ENCODE assay signal across 10 cellular contexts in genomic region chr19:4393947-4394590, GRCh38. TPM values are rescaled to one million over a fixed set of nuclear protein-coding genes. Genes with fewer than 3 reads are reported as not detected.
DNase-seq lines count a peak whose midpoint lies in the region; ATAC-seq and TF ChIP-seq lines count a peak whose summit lies in the region.
"Had no signal": no experiment of that assay in that cellular context is flagged by ENCODE, and none has a peak within 500 bp of the region (broad histone marks: within the 10 kb centered on the region; RNA-seq: fewer than 3 reads in every experiment).

No MANE protein-coding gene starts in this region.

- H3K4me1 Mint-ChIP-seq in activated naive CD8-positive, alpha-beta T cell treated with anti-CD3 and anti-CD28 coated beads for 36 hours = peaks cover 29% of the 10 kb centered on the region
- H3K4me1 Mint-ChIP-seq in activated naive CD8-positive, alpha-beta T cell treated with anti-CD3 and anti-CD28 coated beads, Interleukin-2, amount 50 U/mL, for 24 hours = peaks cover 60% of the 10 kb centered on the region

- peaks cover 13% of the 10 kb centered on the region for H3K36me3 Mint-ChIP-seq in activated naive CD8-positive, alpha-beta T cell treated with anti-CD3 and anti-CD28 coated beads for 36 hours
- peaks cover 24% of the 10 kb centered on the region for H3K36me3 Mint-ChIP-seq in activated naive CD8-positive, alpha-beta T cell treated with anti-CD3 and anti-CD28 coated beads, Interleukin-2, amount 50 U/mL, for 24 hours (ENCODE audit: low read depth)

- H3K27ac ChIP-seq in mesendoderm (ENCODE audit: low read depth, low read length) (no peak overlapping the region), thyroid gland (peak overlapping the region in 2 of 3 donors; percentile 4 to 31)

- no peaks in the 10 kb centered on the region for H3K27me3 Mint-ChIP-seq in activated naive CD8-positive, alpha-beta T cell treated with anti-CD3 and anti-CD28 coated beads for 36 hours
- no peaks in the 10 kb centered on the region for H3K27me3 Mint-ChIP-seq in activated naive CD8-positive, alpha-beta T cell treated with anti-CD3 and anti-CD28 coated beads, Interleukin-2, amount 50 U/mL, for 24 hours

- peaks cover 41% of the 10 kb centered on the region for H3K79me1 ChIP-seq in mesendoderm (ENCODE audit: low read length)

- H3K27me3 ChIP-seq in mesendoderm (ENCODE audit: insufficient read depth, low read length, poor library complexity) (no peaks in the 10 kb centered on the region), thyroid gland (no peaks in the 10 kb centered on the region)

- H4K5ac ChIP-seq in mesendoderm (ENCODE audit: low read length) = no peak overlapping the region

- H3K79me2 ChIP-seq in mesendoderm (ENCODE audit: control insufficient read depth, insufficient read depth, low read length) = peaks cover 56% of the 10 kb centered on the region

- H3K4me2 ChIP-seq in mesendoderm (ENCODE audit: low read length) = no peak overlapping the region

- H3K9ac ChIP-seq in mesendoderm (ENCODE audit: low read length) = peak overlapping the region; percentile 19

- no peak for DNase-seq in activated naive CD8-positive, alpha-beta T cell treated with anti-CD3 and anti-CD28 coated beads for 36 hours
- no peak for DNase-seq in activated naive CD8-positive, alpha-beta T cell treated with anti-CD3 and anti-CD28 coated beads, Interleukin-2, amount 50 U/mL, for 24 hours
- peak; percentile 53 for DNase-seq in amniotic epithelial cell (ENCODE audit: low read depth)
- DNase-seq in mesendoderm = peak; percentile 44
- DNase-seq in thyroid gland = peak; percentile 10 to 37
- DNase-seq in stimulated activated naive CD4-positive, alpha-beta T cell (lab: John Stamatoyannopoulos, UW) = no peak
- DNase-seq in NCI-H524 (lab: John Stamatoyannopoulos, UW) = no peak
- no peak for DNase-seq in COLO668 (lab: John Stamatoyannopoulos, UW; ENCODE audit: unreplicated experiment)
- DNase-seq: activated CD4-positive, alpha-beta T cell treated with anti-CD3 and anti-CD28 coated beads for 1 hour; CD8-positive, alpha-beta T cell had no signal

- no peak overlapping the region for H3K4me3 Mint-ChIP-seq in activated naive CD8-positive, alpha-beta T cell treated with anti-CD3 and anti-CD28 coated beads for 36 hours
- H3K4me3 Mint-ChIP-seq in activated naive CD8-positive, alpha-beta T cell treated with anti-CD3 and anti-CD28 coated beads, Interleukin-2, amount 50 U/mL, for 24 hours = no peak overlapping the region
- H3K4me3 Mint-ChIP-seq: CD8-positive, alpha-beta T cell had no signal

- H3K4me1 ChIP-seq in mesendoderm (ENCODE audit: control insufficient read depth, low read depth, low read length) (peaks cover 18% of the 10 kb centered on the region), thyroid gland (peaks cover 49 to 81% of the 10 kb centered on the region in 2 donors)

- peak overlapping the region; percentile 56 for H3K56ac ChIP-seq in mesendoderm (ENCODE audit: low read length)

- no peak overlapping the region for H2BK120ac ChIP-seq in mesendoderm (ENCODE audit: low read depth, low read length)

- H2BK5ac ChIP-seq in mesendoderm (ENCODE audit: low read length) = no peak overlapping the region

- H3K18ac ChIP-seq in mesendoderm (ENCODE audit: low read length) = no peak overlapping the region

- peak overlapping the region; percentile 39 for H3K27ac Mint-ChIP-seq in activated naive CD8-positive, alpha-beta T cell treated with anti-CD3 and anti-CD28 coated beads for 36 hours
- H3K27ac Mint-ChIP-seq in activated naive CD8-positive, alpha-beta T cell treated with anti-CD3 and anti-CD28 coated beads, Interleukin-2, amount 50 U/mL, for 24 hours = no peak overlapping the region
- H3K27ac Mint-ChIP-seq: CD8-positive, alpha-beta T cell had no signal

- no peak for ATAC-seq in activated naive CD8-positive, alpha-beta T cell treated with anti-CD3 and anti-CD28 coated beads, Interleukin-2, amount 50 U/mL, for 24 hours
- ATAC-seq: CD8-positive, alpha-beta T cell had no signal

- no peak overlapping the region for H3K4ac ChIP-seq in mesendoderm (ENCODE audit: low read depth, low read length)

- no peak for TF ChIP-seq POLR2A in thyroid gland (IDR thresholded peaks at IDR 0.05)

- H4K8ac ChIP-seq in mesendoderm (ENCODE audit: low read depth, low read length) = no peak overlapping the region

- H3K4me3 ChIP-seq in mesendoderm (ENCODE audit: low read length) (no peak overlapping the region), thyroid gland (replicated peaks in 1 of 3) (no peak overlapping the region)

- H3K23ac ChIP-seq in mesendoderm (ENCODE audit: low read length) = peak overlapping the region; percentile 9

- no peak overlapping the region for H2BK15ac ChIP-seq in mesendoderm (replicated peaks; ENCODE audit: low read depth)

- no CpG with 5 or more reads among the region's 8 CpGs for WGBS in mesendoderm (ENCODE audit: extremely low coverage, insufficient coverage, low lambda C conversion rate)
- WGBS in thyroid gland, 2 donors = 45 to 54% methylated on average over 7 to 8 of the region's 8 CpGs

- TF ChIP-seq CTCF in thyroid gland (IDR thresholded peaks at IDR 0.05) = no peak

- no peak overlapping the region for H2AK5ac ChIP-seq in mesendoderm (ENCODE audit: low read length)

- H3K9me3 ChIP-seq in thyroid gland = no peaks in the 10 kb centered on the region

- H3K9me3 Mint-ChIP-seq in activated naive CD8-positive, alpha-beta T cell treated with anti-CD3 and anti-CD28 coated beads for 36 hours = no peaks in the 10 kb centered on the region
- no peaks in the 10 kb centered on the region for H3K9me3 Mint-ChIP-seq in activated naive CD8-positive, alpha-beta T cell treated with anti-CD3 and anti-CD28 coated beads, Interleukin-2, amount 50 U/mL, for 24 hours
- H3K9me3 Mint-ChIP-seq: CD8-positive, alpha-beta T cell had no signal

- intact Hi-C loops in thyroid gland (cut with DNase I) = no loop called here

- H3K36me3 ChIP-seq in mesendoderm (ENCODE audit: control insufficient read depth, insufficient read depth, low read length) (peaks cover 1% of the 10 kb centered on the region), thyroid gland (peaks cover 0 to 14% of the 10 kb centered on the region in 2 donors)

RNA-seq across cellular contexts. Expression of gene SH3GL1, which starts 6.3 kb away (rescaled TPM):
- 10 to 100 TPM; 40.3 to 41.1 TPM for total RNA-seq in activated naive CD8-positive, alpha-beta T cell treated with anti-CD3 and anti-CD28 coated beads for 36 hours
- polyA plus RNA-seq in mesendoderm (2013, experiment 1 of 2) = 103 TPM
- 105 TPM for polyA plus RNA-seq in mesendoderm (2013, experiment 2 of 2)
- 10 to 100 TPM; 33.1 to 42.4 (median 36.7) TPM for total RNA-seq in thyroid gland

RNA-seq across cellular contexts. Expression of gene CHAF1A, which starts 8.4 kb away (rescaled TPM):
- total RNA-seq in activated naive CD8-positive, alpha-beta T cell treated with anti-CD3 and anti-CD28 coated beads for 36 hours = 10 to 100 TPM; 76.8 to 77.6 TPM
- polyA plus RNA-seq in mesendoderm (2013, experiment 1 of 2) = 107 TPM
- polyA plus RNA-seq in mesendoderm (2013, experiment 2 of 2) = 110 TPM
- total RNA-seq in thyroid gland = 1 to 10 TPM; 4.1 to 5.1 (median 4.4) TPM

RNA-seq across cellular contexts. Expression of gene MPND, which starts 50.7 kb away (rescaled TPM):
- 10 to 100 TPM; 15.6 to 18.8 TPM for total RNA-seq in activated naive CD8-positive, alpha-beta T cell treated with anti-CD3 and anti-CD28 coated beads for 36 hours
- 10.3 TPM for polyA plus RNA-seq in mesendoderm (2013, experiment 1 of 2)
- polyA plus RNA-seq in mesendoderm (2013, experiment 2 of 2) = 10.5 TPM
- total RNA-seq in thyroid gland = 10 to 100 TPM in 2 of 4 donors, 1 to 10 TPM in 2; 5.6 to 10.5 (median 9.3) TPM

RNA-seq across cellular contexts. Expression of gene STAP2, which starts 55.4 kb away (rescaled TPM):
- total RNA-seq in activated naive CD8-positive, alpha-beta T cell treated with anti-CD3 and anti-CD28 coated beads for 36 hours = 10 to 100 TPM; 12.3 to 13.1 TPM
- 29.0 TPM for polyA plus RNA-seq in mesendoderm (2013, experiment 1 of 2)
- 28.2 TPM for polyA plus RNA-seq in mesendoderm (2013, experiment 2 of 2)
- total RNA-seq in thyroid gland = 10 to 100 TPM; 12.1 to 50.6 (median 29.7) TPM

Comparison
In these comparisons a context has a peak if more than half of its experiments do, and no peak if none do; other contexts are left out.
1. DNase-seq: peak in amniotic epithelial cell (single experiment), mesendoderm (single experiment) and thyroid gland (2 of 2); none in activated naive CD8-positive, alpha-beta T cell treated with anti-CD3 and anti-CD28 coated beads for 36 hours (single experiment), activated naive CD8-positive, alpha-beta T cell treated with anti-CD3 and anti-CD28 coated beads, Interleukin-2, amount 50 U/mL, for 24 hours (single experiment), stimulated activated naive CD4-positive, alpha-beta T cell (0 of 6), NCI-H524 (0 of 2) and COLO668 (single experiment).
2. RNA of gene CHAF1A, which starts 8.4 kb away (total RNA-seq): 76.8 to 77.6 TPM in activated naive CD8-positive, alpha-beta T cell treated with anti-CD3 and anti-CD28 coated beads for 36 hours; 4.1 to 5.1 TPM in thyroid gland; every median in the first group is over 10 times any median in the second.